ENCODE assay signal across 8 cellular contexts in genomic region chr1:235503333-235504121, GRCh38. TPM values are rescaled to one million over a fixed set of nuclear protein-coding genes. Genes with fewer than 3 reads are reported as not detected.
DNase-seq lines count a peak whose midpoint lies in the region; ATAC-seq and TF ChIP-seq lines count a peak whose summit lies in the region.

No MANE protein-coding gene starts in this region.

- peak overlapping the region; percentile 84 for H2AFZ ChIP-seq in PC-9

- H3K27ac Mint-ChIP-seq in brain = peak overlapping the region; percentile 90 to 99 (median 98)

- intact Hi-C loops in PC-9 (cut with micrococcal nuclease; ENCODE audit: unreplicated experiment) = loop anchor here (1.0 to 10.0 kb wide), 12 partner anchors 136 to 1009 kb away; partner anchors contain the start of genes ARID4B, GGPS1, RBM34 and TBCE
- intact Hi-C loops in sciatic nerve (cut with DNase I) = no loop called here

- TSS peak; percentile 40 for BruUV-seq in PC-9 (replicated peaks; lab: Mats Ljungman, UMichigan)

- POLR2A ChIA-PET in PC-9 (lab: Charles Lee; ENCODE audit: unreplicated experiment) = interaction anchor here (0.7 kb wide), 1 partner anchor 287 kb away, joined by 4 read pairs; no protein-coding TSS in a partner anchor

- H3K4me1 Mint-ChIP-seq in brain = peaks cover 46% of the 10 kb centered on the region

- DNase-seq in COR-L47 (lab: John Stamatoyannopoulos, UW) = peak; percentile 31
- peak; percentile 43 to 48 for DNase-seq in PC-9
- DNase-seq in sciatic nerve (ENCODE audit: low spot score) = peak; percentile 73

- H3K27ac ChIP-seq in PC-9 = peak overlapping the region; percentile 69

- peak overlapping the region; percentile 95 to 100 (median 98) for H3K4me3 Mint-ChIP-seq in brain

- H3K36me3 Mint-ChIP-seq in brain = peaks cover 4% of the 10 kb centered on the region

- peak overlapping the region; percentile 77 for H3K4me3 ChIP-seq in PC-9
- H3K4me3 ChIP-seq in iPS-18c (ENCODE audit: insufficient read depth, low read depth, low read length) = peak overlapping the region; percentile 63

- H3K9me3 ChIP-seq in PC-9 (ENCODE audit: insufficient read depth, low read depth) (no peaks in the 10 kb centered on the region), iPS-18c (ENCODE audit: control insufficient read depth, insufficient read depth, low read length) (peaks cover 2% of the 10 kb centered on the region)

- peaks cover 35% of the 10 kb centered on the region for H3F3A ChIP-seq in PC-9 (ENCODE audit: insufficient read depth, low read depth)

- H3K4me1 ChIP-seq in PC-9 (replicated peaks; ENCODE audit: insufficient read depth) = peaks cover 38% of the 10 kb centered on the region

- CTCF ChIA-PET in PC-9 (lab: Charles Lee) = interaction anchor here (0.6 kb wide), 2 partner anchors 230 to 344 kb away, joined by 3 to 5 read pairs; no protein-coding TSS in a partner anchor

- H3K36me3 ChIP-seq in PC-9 (ENCODE audit: low read depth) = no peaks in the 10 kb centered on the region; the same call in 1 of the 2 replicates

- TF ChIP-seq CTCF in PC-9 (conservative IDR thresholded peaks at IDR 0.05) (no peak), brain (conservative IDR thresholded peaks at IDR 0.05) (no peak)

- H3K79me2 ChIP-seq in PC-9 (ENCODE audit: low read depth) = peaks cover 61% of the 10 kb centered on the region

- no peaks in the 10 kb centered on the region for H3K27me3 ChIP-seq in PC-9 (ENCODE audit: insufficient read depth, low read depth)

- H3K9me2 ChIP-seq in PC-9 (ENCODE audit: insufficient read depth) = no peaks in the 10 kb centered on the region

- 0 out of 2 replicates have a peak, but pooled peaks cover 4% of the 10 kb centered on the region for H4K20me1 ChIP-seq in PC-9 (ENCODE audit: insufficient read depth)

- H3K4me2 ChIP-seq in PC-9 = peak overlapping the region; percentile 83

- ATAC-seq in GM19351 (IDR thresholded peaks at IDR 0.05; ENCODE audit: unreplicated experiment) (peak; percentile 12), HG03571 (IDR thresholded peaks at IDR 0.05; ENCODE audit: unreplicated experiment) (peak; percentile 11), sciatic nerve (no peak), GM18858 (IDR thresholded peaks at IDR 0.05; ENCODE audit: unreplicated experiment) (no peak)

- peaks cover 11% of the 10 kb centered on the region for H3K27me3 Mint-ChIP-seq in brain

- no peaks in the 10 kb centered on the region for H3K9me3 Mint-ChIP-seq in brain

RNA-seq across cellular contexts. Expression of gene B3GALNT2, which starts 0.7 kb away (rescaled TPM):
- total RNA-seq in PC-9 (2021) (57.4 and 60.6 TPM in 2 replicates), sciatic nerve (13.0 TPM)
- polyA plus RNA-seq in brain (ENCODE audit: insufficient read depth, low read depth, low replicate concordance) = 4.9 TPM

Comparison
In these comparisons a context has a peak if more than half of its experiments do, and no peak if none do; other contexts are left out.
1. ATAC-seq: peak in GM19351 (single experiment) and HG03571 (single experiment); none in sciatic nerve (single experiment) and GM18858 (single experiment).
2. Peak in every context shown above with its lines, with median percentiles within 50 percentile points of each other: DNase-seq.